Comparison of ENCODE assay signal across 11 cellular contexts in the genomic region with DNA sequence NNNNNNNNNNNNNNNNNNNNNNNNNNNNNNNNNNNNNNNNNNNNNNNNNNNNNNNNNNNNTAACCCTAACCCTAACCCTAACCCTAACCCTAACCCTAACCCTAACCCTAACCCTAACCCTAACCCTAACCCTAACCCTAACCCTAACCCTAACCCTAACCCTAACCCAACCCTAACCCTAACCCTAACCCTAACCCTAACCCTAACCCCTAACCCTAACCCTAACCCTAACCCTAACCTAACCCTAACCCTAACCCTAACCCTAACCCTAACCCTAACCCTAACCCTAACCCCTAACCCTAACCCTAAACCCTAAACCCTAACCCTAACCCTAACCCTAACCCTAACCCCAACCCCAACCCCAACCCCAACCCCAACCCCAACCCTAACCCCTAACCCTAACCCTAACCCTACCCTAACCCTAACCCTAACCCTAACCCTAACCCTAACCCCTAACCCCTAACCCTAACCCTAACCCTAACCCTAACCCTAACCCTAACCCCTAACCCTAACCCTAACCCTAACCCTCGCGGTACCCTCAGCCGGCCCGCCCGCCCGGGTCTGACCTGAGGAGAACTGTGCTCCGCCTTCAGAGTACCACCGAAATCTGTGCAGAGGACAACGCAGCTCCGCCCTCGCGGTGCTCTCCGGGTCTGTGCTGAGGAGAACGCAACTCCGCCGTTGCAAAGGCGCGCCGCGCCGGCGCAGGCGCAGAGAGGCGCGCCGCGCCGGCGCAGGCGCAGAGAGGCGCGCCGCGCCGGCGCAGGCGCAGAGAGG. TPM values are rescaled to one million over a fixed set of nuclear protein-coding genes. Genes with fewer than 3 reads are reported as not detected.
DNase-seq lines count a peak whose midpoint lies in the region; ATAC-seq and TF ChIP-seq lines count a peak whose summit lies in the region.
"Not testable (repeated sequence)": the region's sequence is repeated elsewhere in the genome, so short reads cannot be mapped to it uniquely, and the experiment has no call there.
"Had no signal": no experiment of that assay in that cellular context is flagged by ENCODE, and none has a peak within 500 bp of the region (broad histone marks: within the 10 kb centered on the region; RNA-seq: fewer than 3 reads in every experiment).

No MANE protein-coding gene starts in this region.

- H3K36me3 Mint-ChIP-seq in HFFc6 (ENCODE audit: low read depth); activated CD4-positive, alpha-beta T cell treated with anti-CD3 and anti-CD28 coated beads, Interleukin-2, amount 10 ng/mL, durations not matched to agents 7 days and 5 days (ENCODE audit: low read depth); activated T-helper 2 cell treated with anti-CD3 and anti-CD28 coated beads, Interferon-gamma antibody, Interleukin-2, Interleukin-4, amounts not matched to agents 10 μg/mL and 5 μg/mL and 100 μg/mL, durations not matched to agents 14 hours and 24 hours and 36 hours (ENCODE audit: low read depth); chondrocyte (ENCODE audit: low read depth); naive thymus-derived CD8-positive, alpha-beta T cell: not testable (repeated sequence)

- not testable (repeated sequence) for H3K4me1 Mint-ChIP-seq in HFFc6 (ENCODE audit: low read depth); activated CD4-positive, alpha-beta T cell treated with anti-CD3 and anti-CD28 coated beads, Interleukin-2, amount 10 ng/mL, durations not matched to agents 7 days and 5 days; activated T-helper 2 cell treated with anti-CD3 and anti-CD28 coated beads, Interferon-gamma antibody, Interleukin-2, Interleukin-4, amounts not matched to agents 10 μg/mL and 5 μg/mL and 100 μg/mL, durations not matched to agents 14 hours and 24 hours and 36 hours (ENCODE audit: low read depth); chondrocyte (ENCODE audit: low read depth); naive thymus-derived CD8-positive, alpha-beta T cell

- not testable (repeated sequence) for H3K27me3 Mint-ChIP-seq in HFFc6 (ENCODE audit: insufficient read depth); activated CD4-positive, alpha-beta T cell treated with anti-CD3 and anti-CD28 coated beads, Interleukin-2, amount 10 ng/mL, durations not matched to agents 7 days and 5 days; activated T-helper 2 cell treated with anti-CD3 and anti-CD28 coated beads, Interferon-gamma antibody, Interleukin-2, Interleukin-4, amounts not matched to agents 10 μg/mL and 5 μg/mL and 100 μg/mL, durations not matched to agents 14 hours and 24 hours and 36 hours (ENCODE audit: low read depth); chondrocyte (ENCODE audit: low read depth); naive thymus-derived CD8-positive, alpha-beta T cell

- H3K36me3 ChIP-seq in uterus, result not testable (repeated sequence)

- H3K4me3 Mint-ChIP-seq in HFFc6; activated CD4-positive, alpha-beta T cell treated with anti-CD3 and anti-CD28 coated beads, Interleukin-2, amount 10 ng/mL, durations not matched to agents 7 days and 5 days; activated T-helper 2 cell treated with anti-CD3 and anti-CD28 coated beads, Interferon-gamma antibody, Interleukin-2, Interleukin-4, amounts not matched to agents 10 μg/mL and 5 μg/mL and 100 μg/mL, durations not matched to agents 14 hours and 24 hours and 36 hours (ENCODE audit: low read depth); chondrocyte (ENCODE audit: unreplicated experiment); naive thymus-derived CD8-positive, alpha-beta T cell: not testable (repeated sequence)

- POLR2A ChIA-PET in activated CD4-positive, alpha-beta T cell treated with anti-CD3 and anti-CD28 coated beads, Interleukin-2, amount 10 ng/mL, durations not matched to agents 7 days and 5 days (lab: Charles Lee); naive thymus-derived CD8-positive, alpha-beta T cell (lab: Charles Lee): not testable (repeated sequence)

- intact Hi-C loops in activated T-helper 2 cell treated with anti-CD3 and anti-CD28 coated beads, Interferon-gamma antibody, Interleukin-2, Interleukin-4, amounts not matched to agents 10 μg/mL and 5 μg/mL and 100 μg/mL, durations not matched to agents 14 hours and 24 hours and 36 hours (cut with micrococcal nuclease); left ventricle myocardium superior (cut with micrococcal nuclease); uterus (cut with DNase I; ENCODE audit: low total_unique reads): not testable (repeated sequence)

- ATAC-seq in left ventricle myocardium superior, result peak; percentile 52
- ATAC-seq in naive thymus-derived CD8-positive, alpha-beta T cell, result peak; percentile 47 to 62

- not testable (repeated sequence) for H3K4me1 ChIP-seq in uterus

- not testable (repeated sequence) for H3K27ac ChIP-seq in uterus

- not testable (repeated sequence) for H3K9me3 Mint-ChIP-seq in HFFc6; activated CD4-positive, alpha-beta T cell treated with anti-CD3 and anti-CD28 coated beads, Interleukin-2, amount 10 ng/mL, durations not matched to agents 7 days and 5 days; activated T-helper 2 cell treated with anti-CD3 and anti-CD28 coated beads, Interferon-gamma antibody, Interleukin-2, Interleukin-4, amounts not matched to agents 10 μg/mL and 5 μg/mL and 100 μg/mL, durations not matched to agents 14 hours and 24 hours and 36 hours; chondrocyte (ENCODE audit: low read depth); naive thymus-derived CD8-positive, alpha-beta T cell

- TF ChIP-seq POLR2A in uterus (IDR thresholded peaks at IDR 0.05), result not testable (repeated sequence)

- peak; percentile 2 for DNase-seq in HFFc6
- peak; percentile 26 for DNase-seq in activated CD4-positive, alpha-beta T cell treated with anti-CD3 and anti-CD28 coated beads, Interleukin-2, amount 10 ng/mL, durations not matched to agents 7 days and 5 days
- DNase-seq in activated T-helper 2 cell treated with anti-CD3 and anti-CD28 coated beads, Interferon-gamma antibody, Interleukin-2, Interleukin-4, amounts not matched to agents 10 μg/mL and 5 μg/mL and 100 μg/mL, durations not matched to agents 14 hours and 24 hours and 36 hours (ENCODE audit: low spot score), result peak; percentile 36
- DNase-seq in chondrocyte (ENCODE audit: low spot score), result peak; percentile 36
- peak; percentile 21 for DNase-seq in left ventricle myocardium superior
- peak; percentile 0 to 57 (median 13) for DNase-seq in naive thymus-derived CD8-positive, alpha-beta T cell
- DNase-seq in stimulated activated CD4-positive, alpha-beta T cell treated with anti-CD3 and anti-CD28 coated beads, Interleukin-1b, Interleukin-23, amount 100 ng/mL, for 48 hours, result peak; percentile 3
- DNase-seq in uterus, result peak; percentile 16 to 31

- not testable (repeated sequence) for H3K27ac Mint-ChIP-seq in HFFc6; activated CD4-positive, alpha-beta T cell treated with anti-CD3 and anti-CD28 coated beads, Interleukin-2, amount 10 ng/mL, durations not matched to agents 7 days and 5 days; activated T-helper 2 cell treated with anti-CD3 and anti-CD28 coated beads, Interferon-gamma antibody, Interleukin-2, Interleukin-4, amounts not matched to agents 10 μg/mL and 5 μg/mL and 100 μg/mL, durations not matched to agents 14 hours and 24 hours and 36 hours; chondrocyte (ENCODE audit: unreplicated experiment); naive thymus-derived CD8-positive, alpha-beta T cell

- CTCF ChIA-PET in activated CD4-positive, alpha-beta T cell treated with anti-CD3 and anti-CD28 coated beads, Interleukin-2, amount 10 ng/mL, durations not matched to agents 7 days and 5 days (lab: Charles Lee), result not testable (repeated sequence)

- TF ChIP-seq CTCF in HFFc6 (IDR thresholded peaks at IDR 0.05); chondrocyte (IDR thresholded peaks at IDR 0.05); uterus (IDR thresholded peaks at IDR 0.05): not testable (repeated sequence)

- not testable (repeated sequence) for H3K9me3 ChIP-seq in uterus

- not testable (repeated sequence) for H3K27me3 ChIP-seq in uterus

- not testable (repeated sequence) for H3K4me3 ChIP-seq in uterus

RNA-seq across cellular contexts. Expression of gene OR4F5, which starts 55.1 kb away (rescaled TPM):
- not detected for total RNA-seq in HFFc6 (2021; fragmentation: NEBNext Ultra II Directional; extraction: Animal tissue kit (Norgen Biotek cat#: 25700))
- not detected for total RNA-seq in activated CD4-positive, alpha-beta T cell treated with anti-CD3 and anti-CD28 coated beads, Interleukin-2, amount 10 ng/mL, durations not matched to agents 7 days and 5 days
- not detected in 2 replicates for total RNA-seq in activated T-helper 2 cell treated with anti-CD3 and anti-CD28 coated beads, Interferon-gamma antibody, Interleukin-2, Interleukin-4, amounts not matched to agents 10 μg/mL and 5 μg/mL and 100 μg/mL, durations not matched to agents 14 hours and 24 hours and 36 hours
- total RNA-seq in chondrocyte (not detected in 3 replicates), left ventricle myocardium superior (not detected), uterus (not detected)
- total RNA-seq in naive thymus-derived CD8-positive, alpha-beta T cell, result not detected
- not detected for polyA plus RNA-seq in naive thymus-derived CD8-positive, alpha-beta T cell
- total RNA-seq: Calu3, endodermal cell, lung microvascular endothelial cell had no signal
